26 cellular contexts compared by ENCODE assay signal in the genomic region with DNA sequence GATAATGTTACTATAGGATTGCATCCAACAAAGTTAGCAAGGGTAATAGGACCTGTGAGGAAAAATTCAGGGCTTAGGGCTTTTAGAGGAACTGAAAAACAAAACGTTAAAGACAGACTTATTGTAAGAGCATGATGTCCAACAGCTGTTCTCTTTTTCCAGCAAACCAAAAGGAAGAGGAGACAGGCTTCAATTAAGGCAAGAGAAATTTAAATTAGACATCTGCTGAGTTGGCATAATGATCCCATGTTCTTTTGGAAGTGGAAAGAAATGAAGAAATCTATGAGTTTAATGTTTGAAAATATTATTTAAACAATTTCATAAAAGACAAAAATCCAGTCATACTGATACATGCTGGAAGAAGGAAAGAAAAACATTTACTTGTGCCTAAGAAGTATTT.
DNase-seq lines count a peak whose midpoint lies in the region; ATAC-seq, FAIRE-seq and TF ChIP-seq lines count a peak whose summit lies in the region.
"Had no signal": no experiment of that assay in that cellular context is flagged by ENCODE, and none has a peak within 500 bp of the region (broad histone marks: within the 10 kb centered on the region; RNA-seq: fewer than 3 reads in every experiment).

No MANE protein-coding gene starts in this region.

- H3K4me1 ChIP-seq in A549 (no peaks in the 10 kb centered on the region), Panc1 (ENCODE audit: control insufficient read depth, insufficient read depth, low read length) (peaks cover 4% of the 10 kb centered on the region; the same call in 1 of the 2 replicates), endocrine pancreas (ENCODE audit: control insufficient read depth, insufficient read depth, low read length) (peaks cover 52% of the 10 kb centered on the region)
- H3K4me1 ChIP-seq: Peyer's patch had no signal

- peaks cover 25% of the 10 kb centered on the region for H3K4me1 Mint-ChIP-seq in nephron

- in situ Hi-C loops in Panc1 (cut with HindIII; ENCODE audit: low pct_unique_long_range_greater_than_20kb, low sequenced_read_pairs): no loop called here

- H3K27ac ChIP-seq in A549 (no peak overlapping the region), Panc1 (ENCODE audit: low read length) (peak overlapping the region; percentile 39; the same call in 1 of the 2 replicates)
- H3K27ac ChIP-seq: BLaER1 treated with 17β-estradiol and CSF1 and Interleukin-3, amounts not matched to agents 10 nM and 100 nM; HL-60; Peyer's patch had no signal

- H3K4me3 Mint-ChIP-seq in nephron: no peak overlapping the region
- H3K4me3 Mint-ChIP-seq: CD4-positive, alpha-beta T cell had no signal

- H3K4me3 ChIP-seq in A549 (no peak overlapping the region), Panc1 (ENCODE audit: low read depth in 2 of 2, low read length in 2 of 2) (no peak overlapping the region), endocrine pancreas (ENCODE audit: control insufficient read depth, insufficient read depth, low read length) (peak overlapping the region; percentile 52)
- H3K4me3 ChIP-seq: BLaER1 treated with 17β-estradiol and CSF1 and Interleukin-3, amounts not matched to agents 10 nM and 100 nM; Peyer's patch had no signal

- H3K4me2 ChIP-seq in A549: no peak overlapping the region

- no peak for TF ChIP-seq EP300 in A549 (IDR thresholded peaks at IDR 0.05)

- no peak for TF ChIP-seq POLR2A in A549 (IDR thresholded peaks at IDR 0.05; ENCODE audit: low read length)

- H3K27me3 Mint-ChIP-seq in nephron (ENCODE audit: low read depth): no peaks in the 10 kb centered on the region
- H3K27me3 Mint-ChIP-seq: CD4-positive, alpha-beta T cell had no signal

- H3K27me3 ChIP-seq in Panc1 (ENCODE audit: control insufficient read depth, insufficient read depth, low read length) (no peaks in the 10 kb centered on the region), endocrine pancreas (ENCODE audit: control insufficient read depth, insufficient read depth, low read length) (no peaks in the 10 kb centered on the region)
- H3K27me3 ChIP-seq: BLaER1 treated with 17β-estradiol and CSF1 and Interleukin-3, amounts not matched to agents 10 nM and 100 nM; Peyer's patch had no signal

- peak overlapping the region; percentile 8 to 43 (median 34) for H3K27ac Mint-ChIP-seq in nephron
- H3K27ac Mint-ChIP-seq: CD4-positive, alpha-beta T cell had no signal

- no peak for FAIRE-seq in A549 (lab: Jason Lieb, UNC)
- FAIRE-seq: GM12891, GM19239 had no signal

- ATAC-seq in A549 (no peak), Panc1 (no peak), sciatic nerve (no peak)
- ATAC-seq: SK-N-SH treated with all-trans-retinoic acid at 6 μM for 48 hours had no signal

- intact Hi-C loops in Panc1 (cut with micrococcal nuclease; ENCODE audit: unreplicated experiment): no loop called here
- intact Hi-C loops in sciatic nerve (cut with DNase I): no loop called here

- DNase-seq in A549 (ENCODE audit: low read depth in 1 of 2, low spot score in 1 of 2) (no peak), Panc1 (ENCODE audit: low read depth, low spot score) (no peak), sciatic nerve (ENCODE audit: low spot score) (no peak), activated T-cell treated with anti-CD3 and anti-CD28 coated beads for 4 hours (no peak), NCI-H1048 (lab: John Stamatoyannopoulos, UW) (no peak)
- DNase-seq: AML-193; CD4-positive, alpha-beta T cell; DMS79; EL; GDM1; H7; KBM-7; NCI-H1417; NCI-H1694; NCI-H2029 treated with DMSO at 0.1 percent for 48 hours; NCI-H2227 treated with DMSO at 0.1 percent for 48 hours; NCI-H526 treated with DMSO at 0.1 percent for 48 hours; Peyer's patch; SIG-M5 had no signal

- no peaks in the 10 kb centered on the region for H3K9me3 Mint-ChIP-seq in nephron

- WGBS in A549 (ENCODE audit: missing lambda C conversion rate): 25% methylated on average over 1 of the region's 1 CpG

- no peak for TF ChIP-seq CTCF in A549 (IDR thresholded peaks at IDR 0.05)
- no peak for TF ChIP-seq CTCF in Panc1 (IDR thresholded peaks at IDR 0.05)
- TF ChIP-seq CTCF in nephron (IDR thresholded peaks at IDR 0.05; ENCODE audit: unreplicated experiment in 3 of 3): no peak

- no TSS peak for BruUV-seq in Panc1 (replicated peaks; lab: Mats Ljungman, UMichigan)

- H3K36me3 ChIP-seq in Panc1 (ENCODE audit: control insufficient read depth, insufficient read depth, low read length) (no peaks in the 10 kb centered on the region), endocrine pancreas (ENCODE audit: control insufficient read depth, insufficient read depth, low read length) (no peaks in the 10 kb centered on the region)
- H3K36me3 ChIP-seq: BLaER1 treated with 17β-estradiol and CSF1 and Interleukin-3, amounts not matched to agents 10 nM and 100 nM; Peyer's patch had no signal

- no peak for TF ChIP-seq RAD21 in A549 (conservative IDR thresholded peaks at IDR 0.05 in 1 of 2, IDR thresholded peaks at IDR 0.05 in 1 of 2)

- POLR2A ChIA-PET in A549 (lab: Yijun Ruan, JAX): no interaction called here
- POLR2A ChIA-PET in Panc1 (lab: Charles Lee): no interaction called here

- H3K9ac ChIP-seq in endocrine pancreas (ENCODE audit: control insufficient read depth, insufficient read depth, low read length): no peak overlapping the region
- H3K9ac ChIP-seq: BLaER1 treated with 17β-estradiol and CSF1 and Interleukin-3, amounts not matched to agents 10 nM and 100 nM had no signal

- CTCF ChIA-PET in A549 (lab: Yijun Ruan, JAX): interaction anchor here (0.8 kb wide), 1 partner anchor 10 kb away, joined by 3 read pairs; no protein-coding TSS in a partner anchor
- CTCF ChIA-PET in Panc1 (lab: Charles Lee): interaction anchor here (0.7 kb wide), 1 partner anchor 38 kb away, joined by 4 read pairs; no protein-coding TSS in a partner anchor

- H3K9me3 ChIP-seq in A549: no peaks in the 10 kb centered on the region
- H3K9me3 ChIP-seq in Panc1 (ENCODE audit: control insufficient read depth, insufficient read depth, low read depth, low read length): no peaks in the 10 kb centered on the region
- H3K9me3 ChIP-seq in endocrine pancreas (ENCODE audit: control insufficient read depth, low read length): no peaks in the 10 kb centered on the region
- H3K9me3 ChIP-seq: BLaER1 treated with 17β-estradiol and CSF1 and Interleukin-3, amounts not matched to agents 10 nM and 100 nM; Peyer's patch had no signal

- H3K36me3 Mint-ChIP-seq in nephron (ENCODE audit: low read depth): no peaks in the 10 kb centered on the region

TF ChIP-seq in A549, 52 proteins besides CTCF, POLR2A, EP300 and RAD21:
- no peak for TF ChIP-seq SREBF2 (IDR thresholded peaks at IDR 0.05)
- no peak for TF ChIP-seq JUN (IDR thresholded peaks at IDR 0.05)
- TF ChIP-seq, protein P1, sequence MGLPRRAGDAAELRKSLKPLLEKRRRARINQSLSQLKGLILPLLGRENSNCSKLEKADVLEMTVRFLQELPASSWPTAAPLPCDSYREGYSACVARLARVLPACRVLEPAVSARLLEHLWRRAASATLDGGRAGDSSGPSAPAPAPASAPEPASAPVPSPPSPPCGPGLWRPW (IDR thresholded peaks at IDR 0.05): no peak
- TF ChIP-seq NPAS2 (CRISPR knock-in tag; IDR thresholded peaks at IDR 0.05; ENCODE audit: borderline replicate concordance): no peak
- no peak for TF ChIP-seq PHF8 (IDR thresholded peaks at IDR 0.05; ENCODE audit: borderline replicate concordance, low read depth)
- TF ChIP-seq MAFK (IDR thresholded peaks at IDR 0.05; ENCODE audit: partially characterized antibody): peak; percentile 75
- no peak for TF ChIP-seq SMC3 (IDR thresholded peaks at IDR 0.05)
- no peak for TF ChIP-seq CBX2 (IDR thresholded peaks at IDR 0.05; ENCODE audit: borderline replicate concordance, low read depth)
